In genomic region chr1:81044708-81045107, GRCh38 we compare ENCODE assay signal across 2 cellular contexts.
TF ChIP-seq lines count a peak whose summit lies in the region.

No MANE protein-coding gene starts in this region.

TF ChIP-seq in SK-N-SH treated with all-trans-retinoic acid at 6 μM for 48 hours, 23 proteins besides CTCF, POLR2A, EP300 and RAD21 (continued from another document):
- TF ChIP-seq PATZ1 (CRISPR knock-in tag; IDR thresholded peaks at IDR 0.05; ENCODE audit: borderline replicate concordance), result no peak
- no peak for TF ChIP-seq GLIS3 (CRISPR knock-in tag; IDR thresholded peaks at IDR 0.05)
- no peak for TF ChIP-seq ESRRG (CRISPR knock-in tag; IDR thresholded peaks at IDR 0.05)
- no peak for TF ChIP-seq CREB5 (CRISPR knock-in tag; IDR thresholded peaks at IDR 0.05; ENCODE audit: low read depth)
- no peak for TF ChIP-seq TCF4 (CRISPR knock-in tag; IDR thresholded peaks at IDR 0.05; ENCODE audit: borderline replicate concordance)
- TF ChIP-seq ZNF565 (CRISPR knock-in tag; conservative IDR thresholded peaks at IDR 0.05; ENCODE audit: low read depth), result no peak
- TF ChIP-seq CSRNP3 (CRISPR knock-in tag; IDR thresholded peaks at IDR 0.05), result no peak
- TF ChIP-seq ZFP30 (CRISPR knock-in tag; IDR thresholded peaks at IDR 0.05), result no peak
- no peak for TF ChIP-seq PPARA (CRISPR knock-in tag; IDR thresholded peaks at IDR 0.05; ENCODE audit: borderline replicate concordance)
- TF ChIP-seq TSHZ2 (CRISPR knock-in tag; IDR thresholded peaks at IDR 0.05), result no peak

TF ChIP-seq in SK-N-SH, 30 proteins besides CTCF, POLR2A, EP300 and RAD21 (continued from another document):
- TF ChIP-seq IRF3 (IDR thresholded peaks at IDR 0.05; ENCODE audit: low read depth, low read length) (no peak), GATA2 (CRISPR knock-in tag; IDR thresholded peaks at IDR 0.05) (no peak)
